Comparison of ENCODE assay signal across 20 cellular contexts in genomic region chr11:18594999-18595749, GRCh38. TPM values are rescaled to one million over a fixed set of nuclear protein-coding genes. Genes with fewer than 3 reads are reported as not detected.
A peak's percentile ranks its signal among the peaks of the same experiment; 100 is the strongest.
DNase-seq lines count a peak whose midpoint lies in the region; ATAC-seq and TF ChIP-seq lines count a peak whose summit lies in the region.
"Had no signal": no experiment of that assay in that cellular context is flagged by ENCODE, and none has a peak within 500 bp of the region (broad histone marks: within the 10 kb centered on the region; RNA-seq: fewer than 3 reads in every experiment).

No MANE protein-coding gene starts in this region.

- ATAC-seq in GM21737 (IDR thresholded peaks at IDR 0.05; ENCODE audit: unreplicated experiment): no peak
- ATAC-seq: activated CD8-positive, alpha-beta T cell treated with anti-CD3 and anti-CD28 coated beads for 36 hours; left ventricle myocardium superior had no signal

- CTCF ChIA-PET in AG04450 (lab: Charles Lee): no interaction called here

- H3K36me3 ChIP-seq in brain microvascular endothelial cell (replicated peaks): peaks cover 4% of the 10 kb centered on the region
- H3K36me3 ChIP-seq: SJSA1 had no signal

- DNase-seq in AG04450 (ENCODE audit: low read depth, low spot score): peak; percentile 57
- peak; percentile 81 for DNase-seq in HPDE6-E6E7 (ENCODE audit: extremely low spot score)
- DNase-seq in brain microvascular endothelial cell: peak; percentile 47
- peak; percentile 76 for DNase-seq in iris pigment epithelial cell (ENCODE audit: low read depth)
- DNase-seq in cortex of kidney (lab: John Stamatoyannopoulos, UW): no peak
- DNase-seq in NCI-H1930 (lab: John Stamatoyannopoulos, UW): no peak
- no peak for DNase-seq in OCI-M1 (lab: John Stamatoyannopoulos, UW)
- DNase-seq: activated CD4-positive, CD25-positive, alpha-beta regulatory T cell; activated CD8-positive, alpha-beta T cell treated with anti-CD3 and anti-CD28 coated beads for 36 hours; activated T-cell treated with anti-CD3 and anti-CD28 coated beads, Interleukin-2, amount 50 U/mL, for 48 hours; CD4-positive, alpha-beta T cell; HCEC 1CT; left ventricle myocardium superior; NCI-H1105; NCI-H526; PC-9; stimulated activated CD4-positive, alpha-beta T cell treated with anti-CD3 and anti-CD28 coated beads, Interleukin-12 subunit alpha, Interleukin-12 subunit beta, amount 100 ng/mL, for 4 hours had no signal

- in situ Hi-C loops in brain microvascular endothelial cell (cut with HindIII; ENCODE audit: low pct_ligation_motif_present, low sequenced_read_pairs): no loop called here

- TF ChIP-seq CTCF in AG04450 (IDR thresholded peaks at IDR 0.05; ENCODE audit: low read depth, low read length): no peak
- TF ChIP-seq CTCF in brain microvascular endothelial cell (IDR thresholded peaks at IDR 0.05; ENCODE audit: low read depth, low read length, missing control alignments): no peak

- H3K27ac ChIP-seq in AG04450 (ENCODE audit: low read depth, low read length) (peak overlapping the region; percentile 70), brain microvascular endothelial cell (no peak overlapping the region)
- H3K27ac ChIP-seq: KMS-11, PC-9, SJSA1 had no signal

- H3K27me3 ChIP-seq in AG04450 (ENCODE audit: control insufficient read depth, insufficient read depth, low read length): no peaks in the 10 kb centered on the region
- no peaks in the 10 kb centered on the region for H3K27me3 ChIP-seq in brain microvascular endothelial cell (replicated peaks)
- H3K27me3 ChIP-seq: SJSA1 had no signal

- H3K9me3 ChIP-seq in AG04450 (ENCODE audit: control insufficient read depth, insufficient read depth, low read length): no peaks in the 10 kb centered on the region
- H3K9me3 ChIP-seq: SJSA1 had no signal

- POLR2A ChIA-PET in AG04450 (lab: Yijun Ruan, JAX): interaction anchor here (0.6 to 1.2 kb wide), 3 partner anchors 21 to 39 kb away, joined by 3 to 7 read pairs (median 5); partner anchors contain the start of gene SPTY2D1

- H3K4me3 ChIP-seq in AG04450 (ENCODE audit: low read depth, low read length) (no peak overlapping the region), brain microvascular endothelial cell (ENCODE audit: low read depth, low read length) (no peak overlapping the region)
- H3K4me3 ChIP-seq: PC-9, SJSA1 had no signal

RNA-seq across cellular contexts. Expression of gene MISFA, which starts 4.4 kb away (rescaled TPM):
- polyA plus RNA-seq in AG04450 (2011; rRNA removed): 0.50 and 1.3 TPM in 2 replicates
- polyA minus RNA-seq in AG04450 (2011; rRNA and poly(A)+ RNA removed): 0.87 and 1.9 TPM in 2 replicates

RNA-seq across cellular contexts. Expression of gene UEVLD, which starts 6.6 kb away (rescaled TPM):
- polyA plus RNA-seq in AG04450 (2011; rRNA removed): 20.3 and 27.6 TPM in 2 replicates
- polyA minus RNA-seq in AG04450 (2011; rRNA and poly(A)+ RNA removed): 11.1 and 16.0 TPM in 2 replicates

RNA-seq across cellular contexts. Expression of gene SPTY2D1, which starts 39.0 kb away (rescaled TPM):
- polyA plus RNA-seq in AG04450 (2011; rRNA removed): 13.7 and 18.6 TPM in 2 replicates
- 19.8 and 23.3 TPM in 2 replicates for polyA minus RNA-seq in AG04450 (2011; rRNA and poly(A)+ RNA removed)

Comparison
In these comparisons a context has a peak if more than half of its experiments do, and no peak if none do; other contexts are left out.
1. DNase-seq: peak in AG04450 (single experiment), HPDE6-E6E7 (single experiment), brain microvascular endothelial cell (single experiment) and iris pigment epithelial cell (single experiment); none in cortex of kidney (single experiment), NCI-H1930 (0 of 2) and OCI-M1 (single experiment).